ENCODE assay signal across 32 cellular contexts in genomic region chr10:8979976-8980375, GRCh38.
"Had no signal": no experiment of that assay in that cellular context is flagged by ENCODE, and none has a peak within 500 bp of the region (broad histone marks: within the 10 kb centered on the region; RNA-seq: fewer than 3 reads in every experiment).

No MANE protein-coding gene starts in this region.

- H3K27ac ChIP-seq: adrenal gland, body of pancreas, brain microvascular endothelial cell, cardiac muscle cell, VCaP had no signal

- DNase-seq: activated B cell treated with CpG ODN at 0.5 μM for 24 hours; activated CD4-positive, alpha-beta memory T cell treated with anti-CD3 and anti-CD28 coated beads for 36 hours; activated CD4-positive, alpha-beta T cell treated with anti-CD3 and anti-CD28 coated beads for 4 hours; activated CD4-positive, alpha-beta T cell treated with anti-CD3 and anti-CD28 coated beads, Interleukin-2, amount 10 ng/mL, durations not matched to agents 24 days and 14 days; activated CD4-positive, alpha-beta T cell treated with anti-CD3 and anti-CD28 coated beads, Interleukin-2, amount 50 U/mL, for 1 hour; activated CD4-positive, alpha-beta T cell treated with anti-CD3 and anti-CD28 coated beads, Interleukin-2, amount 50 U/mL, for 4 hours; activated CD4-positive, CD25-positive, alpha-beta regulatory T cell treated with anti-CD3 and anti-CD28 coated beads, Interleukin-2, amount 50 U/mL, for 72 hours; activated CD8-positive, alpha-beta memory T cell treated with anti-CD3 and anti-CD28 coated beads, Interleukin-2, amount 50 U/mL, for 4 hours; activated CD8-positive, alpha-beta T cell treated with anti-CD3 and anti-CD28 coated beads for 36 hours; activated effector memory CD4-positive, alpha-beta T cell treated with anti-CD3 and anti-CD28 coated beads, Interleukin-2, amount 50 U/mL, for 16 hours; activated gamma-delta T cell treated with Interleukin-2 at 50 U/mL for 16 hours; activated naive CD4-positive, alpha-beta T cell; activated naive CD4-positive, alpha-beta T cell treated with anti-CD3 and anti-CD28 coated beads for 36 hours; activated naive CD4-positive, alpha-beta T cell treated with anti-CD3 and anti-CD28 coated beads, Interleukin-2, amount 50 U/mL, for 16 hours; activated naive CD8-positive, alpha-beta T cell treated with anti-CD3 and anti-CD28 coated beads for 36 hours; activated T-cell treated with anti-CD3 and anti-CD28 coated beads for 4 hours; activated T-cell treated with anti-CD3 and anti-CD28 coated beads, Interleukin-2, amount 50 U/mL, for 1 hour; activated T-cell treated with anti-CD3 and anti-CD28 coated beads, Interleukin-2, amount 50 U/mL, for 4 hours; activated T-cell treated with anti-CD3 and anti-CD28 coated beads, Interleukin-2, amount 50 U/mL, for 72 hours; adrenal gland; amniotic stem cell; aorta; body of pancreas; brain microvascular endothelial cell; SW 1271; T-helper 1 cell; T-helper 2 cell; T-helper 9 cell had no signal

- H3K9me3 ChIP-seq: body of pancreas had no signal

- ATAC-seq: activated CD8-positive, alpha-beta T cell treated with anti-CD3 and anti-CD28 coated beads for 36 hours; activated naive CD4-positive, alpha-beta T cell treated with anti-CD3 and anti-CD28 coated beads, Interleukin-2, amount 50 U/mL, for 72 hours; activated T-cell treated with anti-CD3 and anti-CD28 coated beads, Interleukin-2, amount 50 U/mL, for 4 hours; activated T-cell treated with anti-CD3 and anti-CD28 coated beads, Interleukin-2, amount 50 U/mL, for 72 hours; activated T-helper 17 cell treated with anti-CD3 and anti-CD28 coated beads, Interleukin-2, amount 50 U/mL, for 72 hours; body of pancreas had no signal

- H3K4me3 ChIP-seq: adrenal gland, body of pancreas, cardiac muscle cell had no signal

- H3K4me1 ChIP-seq: adrenal gland, body of pancreas had no signal

- H3K36me3 ChIP-seq: adrenal gland, brain microvascular endothelial cell, cardiac muscle cell had no signal

- H3K27me3 ChIP-seq: adrenal gland, body of pancreas, brain microvascular endothelial cell had no signal
